In genomic region chr3:194034556-194035336, GRCh38 we compare ENCODE assay signal across 1 cellular context.
TF ChIP-seq lines count a peak whose summit lies in the region.

No MANE protein-coding gene starts in this region.

TF ChIP-seq in HepG2, 621 proteins besides CTCF, POLR2A, EP300 and RAD21 (continued from another document and continues in another):
- TF ChIP-seq SP140L (CRISPR knock-in tag; IDR thresholded peaks at IDR 0.05; ENCODE audit: borderline replicate concordance), result no peak
- TF ChIP-seq SMARCE1 (IDR thresholded peaks at IDR 0.05; ENCODE audit: borderline replicate concordance), result no peak
- TF ChIP-seq, protein P1, sequence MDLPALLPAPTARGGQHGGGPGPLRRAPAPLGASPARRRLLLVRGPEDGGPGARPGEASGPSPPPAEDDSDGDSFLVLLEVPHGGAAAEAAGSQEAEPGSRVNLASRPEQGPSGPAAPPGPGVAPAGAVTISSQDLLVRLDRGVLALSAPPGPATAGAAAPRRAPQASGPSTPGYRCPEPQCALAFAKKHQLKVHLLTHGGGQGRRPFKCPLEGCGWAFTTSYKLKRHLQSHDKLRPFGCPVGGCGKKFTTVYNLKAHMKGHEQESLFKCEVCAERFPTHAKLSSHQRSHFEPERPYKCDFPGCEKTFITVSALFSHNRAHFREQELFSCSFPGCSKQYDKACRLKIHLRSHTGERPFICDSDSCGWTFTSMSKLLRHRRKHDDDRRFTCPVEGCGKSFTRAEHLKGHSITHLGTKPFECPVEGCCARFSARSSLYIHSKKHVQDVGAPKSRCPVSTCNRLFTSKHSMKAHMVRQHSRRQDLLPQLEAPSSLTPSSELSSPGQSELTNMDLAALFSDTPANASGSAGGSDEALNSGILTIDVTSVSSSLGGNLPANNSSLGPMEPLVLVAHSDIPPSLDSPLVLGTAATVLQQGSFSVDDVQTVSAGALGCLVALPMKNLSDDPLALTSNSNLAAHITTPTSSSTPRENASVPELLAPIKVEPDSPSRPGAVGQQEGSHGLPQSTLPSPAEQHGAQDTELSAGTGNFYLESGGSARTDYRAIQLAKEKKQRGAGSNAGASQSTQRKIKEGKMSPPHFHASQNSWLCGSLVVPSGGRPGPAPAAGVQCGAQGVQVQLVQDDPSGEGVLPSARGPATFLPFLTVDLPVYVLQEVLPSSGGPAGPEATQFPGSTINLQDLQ (CRISPR knock-in tag; IDR thresholded peaks at IDR 0.05), result no peak
- no peak for TF ChIP-seq SIX4 (CRISPR knock-in tag; IDR thresholded peaks at IDR 0.05)
- no peak for TF ChIP-seq POGZ (CRISPR knock-in tag; IDR thresholded peaks at IDR 0.05)
- no peak for TF ChIP-seq SRSF1 (optimal IDR thresholded peaks at IDR 0.05; ENCODE audit: low read depth, low read length)
- TF ChIP-seq TEAD2 (CRISPR knock-in tag; IDR thresholded peaks at IDR 0.05), result no peak
- no peak for TF ChIP-seq ELK4 (CRISPR knock-in tag; IDR thresholded peaks at IDR 0.05; ENCODE audit: borderline replicate concordance)
- 0 out of 2 replicates have a peak, but pooled peaks have one; percentile 51 for TF ChIP-seq MXD4 (CRISPR knock-in tag; IDR thresholded peaks at IDR 0.05)
- no peak for TF ChIP-seq SMAD3 (CRISPR knock-in tag; IDR thresholded peaks at IDR 0.05)
- TF ChIP-seq YEATS4 (CRISPR knock-in tag; IDR thresholded peaks at IDR 0.05; ENCODE audit: borderline replicate concordance), result no peak
- TF ChIP-seq ZNF660 (CRISPR knock-in tag; IDR thresholded peaks at IDR 0.05; ENCODE audit: borderline replicate concordance, low read depth), result no peak
- no peak for TF ChIP-seq ZNF800 (CRISPR knock-in tag; IDR thresholded peaks at IDR 0.05)
- TF ChIP-seq KDM4B (CRISPR knock-in tag; IDR thresholded peaks at IDR 0.05), result no peak
- TF ChIP-seq ZC3H13 (CRISPR knock-in tag; IDR thresholded peaks at IDR 0.05), result no peak
- no peak for TF ChIP-seq HIVEP1 (CRISPR knock-in tag; IDR thresholded peaks at IDR 0.05)
- no peak for TF ChIP-seq ZNF230 (CRISPR knock-in tag; IDR thresholded peaks at IDR 0.05)
- TF ChIP-seq SATB2 (CRISPR knock-in tag; IDR thresholded peaks at IDR 0.05), result no peak
- no peak for TF ChIP-seq ZBTB49 (CRISPR knock-in tag; IDR thresholded peaks at IDR 0.05; ENCODE audit: borderline replicate concordance)
- TF ChIP-seq CEBPB (IDR thresholded peaks at IDR 0.05; ENCODE audit: borderline replicate concordance, low read depth, low read length), result no peak
- TF ChIP-seq, protein P2, sequence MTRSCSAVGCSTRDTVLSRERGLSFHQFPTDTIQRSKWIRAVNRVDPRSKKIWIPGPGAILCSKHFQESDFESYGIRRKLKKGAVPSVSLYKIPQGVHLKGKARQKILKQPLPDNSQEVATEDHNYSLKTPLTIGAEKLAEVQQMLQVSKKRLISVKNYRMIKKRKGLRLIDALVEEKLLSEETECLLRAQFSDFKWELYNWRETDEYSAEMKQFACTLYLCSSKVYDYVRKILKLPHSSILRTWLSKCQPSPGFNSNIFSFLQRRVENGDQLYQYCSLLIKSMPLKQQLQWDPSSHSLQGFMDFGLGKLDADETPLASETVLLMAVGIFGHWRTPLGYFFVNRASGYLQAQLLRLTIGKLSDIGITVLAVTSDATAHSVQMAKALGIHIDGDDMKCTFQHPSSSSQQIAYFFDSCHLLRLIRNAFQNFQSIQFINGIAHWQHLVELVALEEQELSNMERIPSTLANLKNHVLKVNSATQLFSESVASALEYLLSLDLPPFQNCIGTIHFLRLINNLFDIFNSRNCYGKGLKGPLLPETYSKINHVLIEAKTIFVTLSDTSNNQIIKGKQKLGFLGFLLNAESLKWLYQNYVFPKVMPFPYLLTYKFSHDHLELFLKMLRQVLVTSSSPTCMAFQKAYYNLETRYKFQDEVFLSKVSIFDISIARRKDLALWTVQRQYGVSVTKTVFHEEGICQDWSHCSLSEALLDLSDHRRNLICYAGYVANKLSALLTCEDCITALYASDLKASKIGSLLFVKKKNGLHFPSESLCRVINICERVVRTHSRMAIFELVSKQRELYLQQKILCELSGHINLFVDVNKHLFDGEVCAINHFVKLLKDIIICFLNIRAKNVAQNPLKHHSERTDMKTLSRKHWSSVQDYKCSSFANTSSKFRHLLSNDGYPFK (CRISPR knock-in tag; IDR thresholded peaks at IDR 0.05; ENCODE audit: borderline replicate concordance), result no peak
- TF ChIP-seq, protein P3, sequence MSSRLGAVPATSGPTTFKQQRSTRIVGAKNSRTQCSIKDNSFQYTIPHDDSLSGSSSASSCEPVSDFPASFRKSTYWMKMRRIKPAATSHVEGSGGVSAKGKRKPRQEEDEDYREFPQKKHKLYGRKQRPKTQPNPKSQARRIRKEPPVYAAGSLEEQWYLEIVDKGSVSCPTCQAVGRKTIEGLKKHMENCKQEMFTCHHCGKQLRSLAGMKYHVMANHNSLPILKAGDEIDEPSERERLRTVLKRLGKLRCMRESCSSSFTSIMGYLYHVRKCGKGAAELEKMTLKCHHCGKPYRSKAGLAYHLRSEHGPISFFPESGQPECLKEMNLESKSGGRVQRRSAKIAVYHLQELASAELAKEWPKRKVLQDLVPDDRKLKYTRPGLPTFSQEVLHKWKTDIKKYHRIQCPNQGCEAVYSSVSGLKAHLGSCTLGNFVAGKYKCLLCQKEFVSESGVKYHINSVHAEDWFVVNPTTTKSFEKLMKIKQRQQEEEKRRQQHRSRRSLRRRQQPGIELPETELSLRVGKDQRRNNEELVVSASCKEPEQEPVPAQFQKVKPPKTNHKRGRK (CRISPR knock-in tag; IDR thresholded peaks at IDR 0.05), result no peak
- TF ChIP-seq PPARG (CRISPR knock-in tag; conservative IDR thresholded peaks at IDR 0.05), result 0 out of 2 replicates have a peak, but pooled peaks have one; percentile 23
- no peak for TF ChIP-seq ATAD3A (CRISPR knock-in tag; IDR thresholded peaks at IDR 0.05)
- TF ChIP-seq CREB1 (IDR thresholded peaks at IDR 0.05), result no peak
- no peak for TF ChIP-seq CREB1 (CRISPR knock-in tag; IDR thresholded peaks at IDR 0.05)
- no peak for TF ChIP-seq SRSF9 (IDR thresholded peaks at IDR 0.05; ENCODE audit: borderline replicate concordance, insufficient read depth, low read depth, low read length, poor library complexity, severe bottlenecking)
- no peak for TF ChIP-seq ZNF124 (CRISPR knock-in tag; IDR thresholded peaks at IDR 0.05)
- TF ChIP-seq TEAD3 (CRISPR knock-in tag; optimal IDR thresholded peaks at IDR 0.05; ENCODE audit: borderline replicate concordance), result no peak
- TF ChIP-seq MED13 (CRISPR knock-in tag; IDR thresholded peaks at IDR 0.05), result no peak
- no peak for TF ChIP-seq ZNF441 (CRISPR knock-in tag; IDR thresholded peaks at IDR 0.05; ENCODE audit: borderline replicate concordance)
- peak; percentile 65 for TF ChIP-seq HNF4A (CRISPR knock-in tag; IDR thresholded peaks at IDR 0.05)
- no peak for TF ChIP-seq MIXL1 (CRISPR knock-in tag; IDR thresholded peaks at IDR 0.05)
- no peak for TF ChIP-seq ZNF841 (CRISPR knock-in tag; IDR thresholded peaks at IDR 0.05; ENCODE audit: borderline replicate concordance)
- TF ChIP-seq ZNF331 (CRISPR knock-in tag; IDR thresholded peaks at IDR 0.05), result no peak
- TF ChIP-seq SRF (IDR thresholded peaks at IDR 0.05; ENCODE audit: low read depth, low read length), result no peak
- TF ChIP-seq ATF7 (IDR thresholded peaks at IDR 0.05), result no peak
- TF ChIP-seq ATF7 (CRISPR knock-in tag; IDR thresholded peaks at IDR 0.05), result no peak
- TF ChIP-seq, protein P4, sequence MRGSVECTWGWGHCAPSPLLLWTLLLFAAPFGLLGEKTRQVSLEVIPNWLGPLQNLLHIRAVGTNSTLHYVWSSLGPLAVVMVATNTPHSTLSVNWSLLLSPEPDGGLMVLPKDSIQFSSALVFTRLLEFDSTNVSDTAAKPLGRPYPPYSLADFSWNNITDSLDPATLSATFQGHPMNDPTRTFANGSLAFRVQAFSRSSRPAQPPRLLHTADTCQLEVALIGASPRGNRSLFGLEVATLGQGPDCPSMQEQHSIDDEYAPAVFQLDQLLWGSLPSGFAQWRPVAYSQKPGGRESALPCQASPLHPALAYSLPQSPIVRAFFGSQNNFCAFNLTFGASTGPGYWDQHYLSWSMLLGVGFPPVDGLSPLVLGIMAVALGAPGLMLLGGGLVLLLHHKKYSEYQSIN (CRISPR knock-in tag; IDR thresholded peaks at IDR 0.05; ENCODE audit: borderline replicate concordance), result no peak
- no peak for TF ChIP-seq HINFP (CRISPR knock-in tag; IDR thresholded peaks at IDR 0.05; ENCODE audit: low read depth)
- no peak for TF ChIP-seq ZNF850 (CRISPR knock-in tag; conservative IDR thresholded peaks at IDR 0.05)
- TF ChIP-seq PITX1 (CRISPR knock-in tag; IDR thresholded peaks at IDR 0.05), result 0 out of 2 replicates have a peak, but pooled peaks have one; percentile 30
- no peak for TF ChIP-seq ZNF546 (CRISPR knock-in tag; conservative IDR thresholded peaks at IDR 0.05)
- no peak for TF ChIP-seq ZSCAN31 (CRISPR knock-in tag; IDR thresholded peaks at IDR 0.05; ENCODE audit: low read depth)
- TF ChIP-seq KDM5A (IDR thresholded peaks at IDR 0.05; ENCODE audit: borderline replicate concordance, low read length), result no peak
- TF ChIP-seq GMEB1 (CRISPR knock-in tag; IDR thresholded peaks at IDR 0.05; ENCODE audit: borderline replicate concordance), result no peak
- TF ChIP-seq ZNF558 (CRISPR knock-in tag; IDR thresholded peaks at IDR 0.05; ENCODE audit: borderline replicate concordance), result no peak
- TF ChIP-seq, protein P5, sequence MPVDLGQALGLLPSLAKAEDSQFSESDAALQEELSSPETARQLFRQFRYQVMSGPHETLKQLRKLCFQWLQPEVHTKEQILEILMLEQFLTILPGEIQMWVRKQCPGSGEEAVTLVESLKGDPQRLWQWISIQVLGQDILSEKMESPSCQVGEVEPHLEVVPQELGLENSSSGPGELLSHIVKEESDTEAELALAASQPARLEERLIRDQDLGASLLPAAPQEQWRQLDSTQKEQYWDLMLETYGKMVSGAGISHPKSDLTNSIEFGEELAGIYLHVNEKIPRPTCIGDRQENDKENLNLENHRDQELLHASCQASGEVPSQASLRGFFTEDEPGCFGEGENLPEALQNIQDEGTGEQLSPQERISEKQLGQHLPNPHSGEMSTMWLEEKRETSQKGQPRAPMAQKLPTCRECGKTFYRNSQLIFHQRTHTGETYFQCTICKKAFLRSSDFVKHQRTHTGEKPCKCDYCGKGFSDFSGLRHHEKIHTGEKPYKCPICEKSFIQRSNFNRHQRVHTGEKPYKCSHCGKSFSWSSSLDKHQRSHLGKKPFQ (CRISPR knock-in tag; IDR thresholded peaks at IDR 0.05; ENCODE audit: insufficient replicate concordance), result no peak
- no peak for TF ChIP-seq SKI (IDR thresholded peaks at IDR 0.05; ENCODE audit: partially characterized antibody)
- no peak for TF ChIP-seq ZNF816 (CRISPR knock-in tag; IDR thresholded peaks at IDR 0.05; ENCODE audit: borderline replicate concordance)
- 0 out of 2 replicates have a peak, but pooled peaks have one; percentile 16 for TF ChIP-seq BCL6 (CRISPR knock-in tag; IDR thresholded peaks at IDR 0.05)
